Comparison of ENCODE assay signal across 19 cellular contexts in the genomic region with DNA sequence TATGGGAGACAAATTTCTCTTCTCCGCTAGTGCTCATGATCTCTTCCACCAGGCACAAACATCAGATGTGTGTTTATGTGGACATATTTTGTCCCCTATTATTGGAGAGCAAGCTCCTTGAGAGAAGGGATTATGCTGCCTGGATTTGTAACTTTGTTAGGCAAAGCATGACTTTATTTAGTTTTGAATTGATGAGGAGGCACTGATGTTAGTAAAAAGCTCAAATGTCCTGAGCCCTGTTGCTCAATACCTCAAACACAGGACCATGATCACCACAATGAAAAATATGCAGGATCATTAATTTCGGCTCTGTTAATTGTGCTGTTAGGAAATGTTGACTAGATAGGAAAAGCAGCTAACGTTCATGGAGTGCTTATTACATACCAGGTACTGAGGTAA. TPM values are rescaled to one million over a fixed set of nuclear protein-coding genes. Genes with fewer than 3 reads are reported as not detected.
DNase-seq lines count a peak whose midpoint lies in the region; ATAC-seq and TF ChIP-seq lines count a peak whose summit lies in the region.
"Had no signal": no experiment of that assay in that cellular context is flagged by ENCODE, and none has a peak within 500 bp of the region (broad histone marks: within the 10 kb centered on the region; RNA-seq: fewer than 3 reads in every experiment).

No MANE protein-coding gene starts in this region.

- DNase-seq in sigmoid colon (no peak), RPMI8226 (no peak), upper lobe of left lung (no peak)
- DNase-seq: activated CD4-positive, alpha-beta T cell treated with anti-CD3 and anti-CD28 coated beads, Interleukin-2, amount 50 U/mL, for 48 hours; activated naive CD4-positive, alpha-beta T cell; COR-L47; effector CD8-positive, alpha-beta T cell; Kasumi-1; naive thymus-derived CD4-positive, alpha-beta T cell; NCI-H1092 treated with DMSO at 0.1 percent for 48 hours; NCI-H2107; NCI-H524 treated with DMSO at 0.1 percent for 48 hours; T-helper 17 cell had no signal

- intact Hi-C loops in sigmoid colon (cut with DNase I) = no loop called here

- no peaks in the 10 kb centered on the region for H3K36me3 ChIP-seq in HUES48 (ENCODE audit: control insufficient read depth, insufficient read depth, low read length)
- no peaks in the 10 kb centered on the region for H3K36me3 ChIP-seq in sigmoid colon
- no peaks in the 10 kb centered on the region for H3K36me3 ChIP-seq in upper lobe of left lung

- TF ChIP-seq CTCF in sigmoid colon (IDR thresholded peaks at IDR 0.05) = no peak
- TF ChIP-seq CTCF in upper lobe of left lung (IDR thresholded peaks at IDR 0.05) = no peak

- TF ChIP-seq EP300 in sigmoid colon (IDR thresholded peaks at IDR 0.05) (no peak), upper lobe of left lung (IDR thresholded peaks at IDR 0.05) (no peak)

- peak overlapping the region; percentile 8 for H3K27ac ChIP-seq in HUES48 (ENCODE audit: low read depth, low read length)
- H3K27ac ChIP-seq in cingulate gyrus (ENCODE audit: low read depth, low read length) = peak overlapping the region; percentile 96
- peak overlapping the region; percentile 93 for H3K27ac ChIP-seq in layer of hippocampus (ENCODE audit: low read depth, low read length)
- H3K27ac ChIP-seq in temporal lobe (ENCODE audit: low read depth, low read length) = peak overlapping the region; percentile 97
- peak overlapping the region in 1 of 4 donors; percentile 46 for H3K27ac ChIP-seq in sigmoid colon
- no peak overlapping the region for H3K27ac ChIP-seq in upper lobe of left lung
- H3K27ac ChIP-seq: parathyroid adenoma, VCaP had no signal

- ATAC-seq in upper lobe of left lung (ENCODE audit: low FRiP score in 2 of 2) = no peak
- ATAC-seq: naive thymus-derived CD4-positive, alpha-beta T cell; T-helper 17 cell had no signal

- H3K9me3 ChIP-seq in HUES48 (ENCODE audit: control insufficient read depth, insufficient read depth, low read length) (no peaks in the 10 kb centered on the region), sigmoid colon (no peaks in the 10 kb centered on the region), upper lobe of left lung (no peaks in the 10 kb centered on the region)

- TF ChIP-seq POLR2A in sigmoid colon (IDR thresholded peaks at IDR 0.05) = no peak
- TF ChIP-seq POLR2A in upper lobe of left lung (IDR thresholded peaks at IDR 0.05) = no peak

- WGBS in sigmoid colon, 2 donors = 90% methylated on average over 3 of the region's 3 CpGs
- 83 to 89% methylated on average over 3 of the region's 3 CpGs for WGBS in upper lobe of left lung, 2 donors

- H3K4me3 ChIP-seq in HUES48 (ENCODE audit: low read depth, low read length) (no peak overlapping the region), sigmoid colon (no peak overlapping the region), upper lobe of left lung (no peak overlapping the region)

- H3K4me1 ChIP-seq in HUES48 (ENCODE audit: control insufficient read depth, insufficient read depth, low read length) (peaks cover 30% of the 10 kb centered on the region), sigmoid colon (peaks cover 0 to 6% (median 3%) of the 10 kb centered on the region in 4 donors), upper lobe of left lung (no peaks in the 10 kb centered on the region)
- H3K4me1 ChIP-seq: parathyroid adenoma had no signal

- H3K27me3 ChIP-seq in HUES48 (ENCODE audit: control insufficient read depth, insufficient read depth, low read length) = no peaks in the 10 kb centered on the region
- no peaks in the 10 kb centered on the region for H3K27me3 ChIP-seq in layer of hippocampus (ENCODE audit: control insufficient read depth, insufficient read depth, low read length)
- no peaks in the 10 kb centered on the region for H3K27me3 ChIP-seq in sigmoid colon
- no peaks in the 10 kb centered on the region for H3K27me3 ChIP-seq in upper lobe of left lung

- no peak overlapping the region for H3K9ac ChIP-seq in HUES48 (ENCODE audit: low read depth, low read length)
- H3K9ac ChIP-seq: parathyroid adenoma had no signal

RNA-seq across cellular contexts. Expression of a gene that starts 29.1 kb away (rescaled TPM):
- total RNA-seq in temporal lobe (101 TPM), sigmoid colon (1 to 10 TPM; 2.2 to 10.0 (median 3.7) TPM), upper lobe of left lung (1 to 10 TPM in 1 of 6 donors, under 1 TPM in 2, not detected in 3; 0.61 to 1.7 (median 0.97) TPM)
- polyA plus RNA-seq in sigmoid colon = 1 to 10 TPM; 2.8 to 5.7 (median 3.0) TPM

RNA-seq across cellular contexts. Expression of a gene that starts 47.2 kb away (rescaled TPM):
- total RNA-seq in temporal lobe (8.1 TPM), sigmoid colon (10 to 100 TPM; 16.4 to 30.4 (median 26.3) TPM), upper lobe of left lung (1 to 10 TPM in 2 of 6 donors, under 1 TPM in 2, not detected in 2; under 0.01 to 3.9 (median 0.97) TPM)
- 10 to 100 TPM in 2 of 3 donors, 1 to 10 TPM in 1; 2.5 to 33.2 (median 16.2) TPM for polyA plus RNA-seq in sigmoid colon
- total RNA-seq: naive thymus-derived CD4-positive, alpha-beta T cell; T-helper 17 cell had no signal
- polyA plus RNA-seq: naive thymus-derived CD4-positive, alpha-beta T cell had no signal

RNA-seq across cellular contexts. Expression of a gene that starts 55.3 kb away (rescaled TPM):
- total RNA-seq in temporal lobe (11.6 TPM), sigmoid colon (1 to 10 TPM in 3 of 4 donors, under 1 TPM in 1; 0.99 to 3.6 (median 1.3) TPM), upper lobe of left lung (1 to 10 TPM; 2.1 to 4.8 (median 3.9) TPM)
- polyA plus RNA-seq in sigmoid colon = 10 to 100 TPM in 1 of 3 donors, 1 to 10 TPM in 2; 3.5 to 12.3 (median 7.2) TPM

Comparison
In these comparisons a context has a peak if more than half of its experiments do, and no peak if none do; other contexts are left out.
1. H3K27ac ChIP-seq: peak in HUES48 (single experiment), cingulate gyrus (single experiment), layer of hippocampus (single experiment) and temporal lobe (single experiment); none in upper lobe of left lung (0 of 4).